Comparison of ENCODE assay signal across 2 cellular contexts in genomic region chr17:78146471-78146869, GRCh38.
TF ChIP-seq lines count a peak whose summit lies in the region.

No MANE protein-coding gene starts in this region.

TF ChIP-seq in H1, 55 proteins besides CTCF, POLR2A, EP300 and RAD21:
- no peak for TF ChIP-seq SIRT6 (IDR thresholded peaks at IDR 0.05; ENCODE audit: low read length)
- peak; percentile 74 for TF ChIP-seq KDM1A (IDR thresholded peaks at IDR 0.05; ENCODE audit: borderline replicate concordance, low read length)
- TF ChIP-seq FOSL1 (IDR thresholded peaks at IDR 0.05; ENCODE audit: insufficient read depth, low read depth, low read length) = no peak

TF ChIP-seq in GM23338, 12 proteins besides CTCF, POLR2A, EP300 and RAD21:
- TF ChIP-seq ETS1 (IDR thresholded peaks at IDR 0.05) = no peak
- TF ChIP-seq REST (IDR thresholded peaks at IDR 0.05; ENCODE audit: unreplicated experiment) = no peak
- no peak for TF ChIP-seq EZH2phosphoT487 (IDR thresholded peaks at IDR 0.05; ENCODE audit: unreplicated experiment)
- no peak for TF ChIP-seq JUNB (IDR thresholded peaks at IDR 0.05; ENCODE audit: unreplicated experiment)
- no peak for TF ChIP-seq CREB1 (CRISPR knock-in tag; IDR thresholded peaks at IDR 0.05; ENCODE audit: low read depth)
- TF ChIP-seq ZNF331 (CRISPR knock-in tag; IDR thresholded peaks at IDR 0.05; ENCODE audit: low read depth) = no peak
- no peak for TF ChIP-seq STAT1 (IDR thresholded peaks at IDR 0.05; ENCODE audit: unreplicated experiment)
- no peak for TF ChIP-seq EZH2 (IDR thresholded peaks at IDR 0.05; ENCODE audit: low read depth, unreplicated experiment)
- TF ChIP-seq ZNF114 (CRISPR knock-in tag; IDR thresholded peaks at IDR 0.05) = no peak
- TF ChIP-seq ZNF462 (CRISPR knock-in tag; IDR thresholded peaks at IDR 0.05) = no peak
- TF ChIP-seq NANOG (IDR thresholded peaks at IDR 0.05; ENCODE audit: borderline replicate concordance) = no peak
TF ChIP-seq in GM23338: peak in this region for 0.
